Comparison of ENCODE assay signal across 8 cellular contexts in genomic region chr2:54589340-54590215, GRCh38.
DNase-seq lines count a peak whose midpoint lies in the region; ATAC-seq, FAIRE-seq and TF ChIP-seq lines count a peak whose summit lies in the region.

No MANE protein-coding gene starts in this region.

- H3K4me3 ChIP-seq in epithelial cell of esophagus (ENCODE audit: low read length) = no peak overlapping the region
- no peak overlapping the region for H3K4me3 ChIP-seq in gastrocnemius medialis
- no peak overlapping the region for H3K4me3 ChIP-seq in ascending aorta

- H3K9me3 ChIP-seq in CD4-positive, alpha-beta T cell (ENCODE audit: control insufficient read depth, low read length) = no peaks in the 10 kb centered on the region
- H3K9me3 ChIP-seq in gastrocnemius medialis = no peaks in the 10 kb centered on the region
- H3K9me3 ChIP-seq in ascending aorta = no peaks in the 10 kb centered on the region

- peaks cover 16% of the 10 kb centered on the region for H3K36me3 Mint-ChIP-seq in CD4-positive, alpha-beta T cell (ENCODE audit: low read depth)

- CTCF ChIA-PET in CD4-positive, alpha-beta T cell (lab: Charles Lee) = interaction anchor here (1.2 to 1.6 kb wide), 3 partner anchors 10 to 33 kb away, joined by 3 to 7 read pairs (median 5); no protein-coding TSS in a partner anchor

- H3K36me3 ChIP-seq in gastrocnemius medialis (no peaks in the 10 kb centered on the region), ascending aorta (no peaks in the 10 kb centered on the region)

- intact Hi-C loops in CD4-positive, alpha-beta T cell (cut with DNase I, micrococcal nuclease) = loop anchor here (1.0 to 10.0 kb wide), 4 partner anchors 8 to 595 kb away; no protein-coding TSS in a partner anchor
- intact Hi-C loops in gastrocnemius medialis (cut with DNase I; ENCODE audit: low total_unique reads) = no loop called here
- intact Hi-C loops in ascending aorta (cut with DNase I) = no loop called here

- TF ChIP-seq POLR2A in gastrocnemius medialis (IDR thresholded peaks at IDR 0.05) = no peak

- in situ Hi-C loops in gastrocnemius medialis (cut with MboI; ENCODE audit: low sequenced_read_pairs in 4 of 4) = no loop called here

- no peak for TF ChIP-seq CTCF in CD4-positive, alpha-beta T cell (IDR thresholded peaks at IDR 0.05)
- no peak for TF ChIP-seq CTCF in epithelial cell of esophagus (IDR thresholded peaks at IDR 0.05; ENCODE audit: insufficient read depth, low read depth, low read length, missing control alignments)
- no peak for TF ChIP-seq CTCF in gastrocnemius medialis (IDR thresholded peaks at IDR 0.05 in 4 of 5, conservative IDR thresholded peaks at IDR 0.05 in 1 of 5)
- TF ChIP-seq CTCF in ascending aorta (IDR thresholded peaks at IDR 0.05) = no peak

- DNase-seq in CD4-positive, alpha-beta T cell = peak in 4 of 10 experiments; percentile 40 to 44 (median 42)
- DNase-seq in NCI-H460 (ENCODE audit: extremely low read depth, low read depth) (peak; percentile 72), epithelial cell of esophagus (ENCODE audit: low read depth) (peak; percentile 77), gastrocnemius medialis (no peak), GM03348 (ENCODE audit: low spot score) (no peak), ascending aorta (ENCODE audit: low spot score in 2 of 2) (no peak), RCC 7860 (ENCODE audit: low spot score) (no peak)

- H3K4me1 ChIP-seq in gastrocnemius medialis = peaks cover 17 to 63% of the 10 kb centered on the region in 2 donors
- H3K4me1 ChIP-seq in ascending aorta = peaks cover 4 to 25% of the 10 kb centered on the region in 2 donors

- H3K27me3 ChIP-seq in CD4-positive, alpha-beta T cell (ENCODE audit: control insufficient read depth, insufficient read depth, low read length) = no peaks in the 10 kb centered on the region
- no peaks in the 10 kb centered on the region for H3K27me3 ChIP-seq in gastrocnemius medialis
- H3K27me3 ChIP-seq in ascending aorta = no peaks in the 10 kb centered on the region

- FAIRE-seq in RCC 7860 (lab: Jason Lieb, UNC) = no peak

- no peaks in the 10 kb centered on the region for H3K27me3 Mint-ChIP-seq in CD4-positive, alpha-beta T cell

- peak; percentile 61 for ATAC-seq in CD4-positive, alpha-beta T cell (ENCODE audit: poor library complexity)
- ATAC-seq in GM21360 (IDR thresholded peaks at IDR 0.05; ENCODE audit: unreplicated experiment) = peak; percentile 46
- peak; percentile 49 to 68 for ATAC-seq in gastrocnemius medialis

- H3K4me3 Mint-ChIP-seq in CD4-positive, alpha-beta T cell = peak overlapping the region; percentile 74

- POLR2A ChIA-PET in CD4-positive, alpha-beta T cell (lab: Charles Lee) = interaction anchor here (0.7 to 3.6 kb wide), 11 partner anchors 9 to 30 kb away, joined by 4 to 31 read pairs (median 9); no protein-coding TSS in a partner anchor

- H3K27ac Mint-ChIP-seq in CD4-positive, alpha-beta T cell = peak overlapping the region; percentile 96

- peaks cover 98% of the 10 kb centered on the region for H3K4me1 Mint-ChIP-seq in CD4-positive, alpha-beta T cell (ENCODE audit: low read depth)

- peak overlapping the region; percentile 80 for H3K27ac ChIP-seq in CD4-positive, alpha-beta T cell (ENCODE audit: low read depth, low read length)
- H3K27ac ChIP-seq in gastrocnemius medialis (peak overlapping the region; percentile 26 to 67 (median 62)), ascending aorta (peak overlapping the region in 1 of 2 donors; percentile 12)

- H3K9me3 Mint-ChIP-seq in CD4-positive, alpha-beta T cell = no peaks in the 10 kb centered on the region

Comparison
In these comparisons a context has a peak if more than half of its experiments do, and no peak if none do; other contexts are left out.
1. DNase-seq: peak in NCI-H460 (single experiment) and epithelial cell of esophagus (single experiment); none in gastrocnemius medialis (0 of 2), GM03348 (single experiment), ascending aorta (0 of 2) and RCC 7860 (single experiment).
2. intact Hi-C loops: an anchor here in CD4-positive, alpha-beta T cell (1.0 to 10.0 kb wide); none called in gastrocnemius medialis and ascending aorta.
3. Peak in every context shown above with its lines, with median percentiles within 50 percentile points of each other: ATAC-seq.